ENCODE assay signal across 26 cellular contexts in the genomic region with DNA sequence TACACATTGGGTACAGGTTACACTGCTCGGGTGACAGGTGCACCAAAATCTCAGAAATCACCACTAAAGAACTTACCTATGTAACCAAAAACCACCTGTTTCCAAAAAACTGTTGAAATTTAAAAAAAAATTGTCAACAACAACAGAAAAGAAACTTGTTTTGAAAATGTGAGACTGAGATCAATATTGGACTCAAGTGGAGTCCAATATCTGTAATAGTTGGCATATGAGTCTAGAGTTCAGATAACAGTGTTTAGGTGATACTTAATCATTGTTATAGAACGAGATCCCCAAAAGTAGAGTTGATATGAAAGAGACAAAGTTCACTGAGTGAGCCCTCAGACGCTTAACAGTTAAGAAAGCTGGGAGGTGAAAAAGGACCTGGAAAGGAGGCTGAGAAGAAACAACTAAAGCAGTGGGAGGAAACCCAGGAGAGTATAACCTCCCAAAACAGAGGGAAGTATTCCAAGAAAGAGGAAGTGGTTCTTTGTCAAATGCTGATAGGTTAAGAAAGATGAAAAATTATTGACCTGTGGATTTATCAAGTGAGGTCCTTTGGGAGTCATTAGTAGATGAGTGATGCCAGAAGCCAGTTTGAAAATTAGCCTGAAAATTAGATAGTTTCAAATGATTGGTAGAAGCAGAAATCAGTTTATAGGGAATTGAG.
"Had no signal": no experiment of that assay in that cellular context is flagged by ENCODE, and none has a peak within 500 bp of the region (broad histone marks: within the 10 kb centered on the region; RNA-seq: fewer than 3 reads in every experiment).

No MANE protein-coding gene starts in this region.

- H3K9me3 ChIP-seq: esophagus muscularis mucosa, left ventricle myocardium inferior, lower lobe of right lung, prostate gland, right atrium auricular region, stomach, thyroid gland, vagina had no signal

- FAIRE-seq: endothelial cell of umbilical vein, islet of Langerhans had no signal

- H3K4me1 ChIP-seq: esophagus muscularis mucosa, foreskin keratinocyte, heart right ventricle, left ventricle myocardium inferior, lower lobe of right lung, prostate gland, right atrium auricular region, stomach, thyroid gland, vagina had no signal

- ATAC-seq: foreskin keratinocyte; heart right ventricle; left cardiac atrium; lower lobe of right lung; naive thymus-derived CD8-positive, alpha-beta T cell; sciatic nerve; stimulated activated effector memory CD8-positive, alpha-beta T cell treated with anti-CD3 and anti-CD28 coated beads, Interleukin-12 subunit alpha, Interleukin-12 subunit beta, amount 100 ng/mL, for 72 hours had no signal

- DNase-seq: dermis blood vessel endothelial cell; effector memory CD4-positive, alpha-beta T cell; foreskin keratinocyte; glutamatergic neuron; heart right ventricle; hippocampal formation; left cardiac atrium; left ventricle myocardium inferior; lower lobe of right lung; naive thymus-derived CD8-positive, alpha-beta T cell; nephron progenitor cell; nucleus accumbens; stimulated activated CD4-positive, alpha-beta T cell treated with anti-CD3 and anti-CD28 coated beads, Interleukin-2, amount 100 ng/mL, for 24 hours; stimulated activated CD4-positive, alpha-beta T cell treated with anti-CD3 and anti-CD28 coated beads, Interleukin-4, amount 100 ng/mL, for 24 hours; stimulated activated naive CD4-positive, alpha-beta T cell treated with Interleukin-2 at 50 U/mL for 16 hours; stomach; thyroid gland; trophoblast cell had no signal

- H3K27ac ChIP-seq: esophagus muscularis mucosa, foreskin keratinocyte, heart right ventricle, left ventricle myocardium inferior, lower lobe of right lung, prostate gland, right atrium auricular region, stomach, thyroid gland, vagina had no signal

- H3K36me3 ChIP-seq: esophagus muscularis mucosa, heart right ventricle, left ventricle myocardium inferior, lower lobe of right lung, prostate gland, right atrium auricular region, stomach, thyroid gland, vagina had no signal

- H3K4me3 ChIP-seq: esophagus muscularis mucosa, heart right ventricle, left ventricle myocardium inferior, lower lobe of right lung, prostate gland, right atrium auricular region, stomach, thyroid gland, vagina had no signal

- H3K27me3 ChIP-seq: esophagus muscularis mucosa, foreskin keratinocyte, heart right ventricle, right atrium auricular region, stomach, thyroid gland, vagina had no signal
